In the genomic region with DNA sequence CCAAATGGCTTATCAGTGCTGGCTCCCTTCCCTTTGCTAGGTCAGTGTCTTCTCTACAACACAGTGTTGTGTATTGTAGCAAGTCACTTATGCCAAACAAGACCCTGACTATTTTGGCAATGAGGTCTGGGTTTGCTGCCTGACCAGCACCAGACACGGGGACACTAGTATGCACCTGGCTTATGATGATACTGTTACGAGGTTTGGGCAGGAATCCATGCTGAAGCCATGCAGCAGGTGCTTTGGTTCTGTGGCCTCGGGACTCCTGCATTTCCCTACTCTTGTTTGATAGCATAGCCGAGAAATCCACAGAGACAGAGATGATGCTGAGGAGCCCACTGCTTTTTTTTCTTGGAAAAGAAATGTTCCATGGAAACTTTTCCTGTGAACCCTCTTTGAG, we compare ENCODE assay signal across 22 cellular contexts.
"Had no signal": no experiment of that assay in that cellular context is flagged by ENCODE, and none has a peak within 500 bp of the region (broad histone marks: within the 10 kb centered on the region; RNA-seq: fewer than 3 reads in every experiment).

No MANE protein-coding gene starts in this region.

- H3K4me3 ChIP-seq: MG63, PC-9, Peyer's patch, SJSA1, SK-N-MC had no signal

- ATAC-seq: Right ventricle myocardium inferior had no signal

- H3K27ac ChIP-seq: HL-60, PC-9, Peyer's patch, SJSA1, SK-N-MC had no signal

- H3K4me1 ChIP-seq: Peyer's patch, SJSA1 had no signal

- H3K27me3 ChIP-seq: MG63, Peyer's patch, SJSA1 had no signal

- H2AFZ ChIP-seq: PC-9 had no signal

- H3K4me2 ChIP-seq: PC-9 had no signal

- DNase-seq: KBM-7; MG63; NCI-H1105 treated with DMSO at 0.1 percent for 48 hours; NCI-H1417 treated with DMSO at 0.1 percent for 48 hours; NCI-H146; NCI-H1694 treated with DMSO at 0.1 percent for 48 hours; NCI-H1930; NCI-H2081; NCI-H2107; NCI-H2227 treated with DMSO at 0.1 percent for 48 hours; NCI-H524; NCI-H526 treated with DMSO at 0.1 percent for 48 hours; NCI-H748 treated with DMSO at 0.1 percent for 48 hours; NK-92 treated with Interleukin-12 subunit alpha and Interleukin-12 subunit beta, amount 100 ng/mL, for 24 hours; OCI-M1; PC-9; Peyer's patch; SHP77 treated with DMSO at 0.1 percent for 48 hours had no signal

- H3K9me3 ChIP-seq: MG63, Peyer's patch, SJSA1 had no signal

- H3K36me3 ChIP-seq: MG63, Peyer's patch, SJSA1 had no signal
